20 cellular contexts compared by ENCODE assay signal in genomic region chrX:125628435-125628834, GRCh38.
DNase-seq lines count a peak whose midpoint lies in the region; ATAC-seq, FAIRE-seq and TF ChIP-seq lines count a peak whose summit lies in the region.
"Had no signal": no experiment of that assay in that cellular context is flagged by ENCODE, and none has a peak within 500 bp of the region (broad histone marks: within the 10 kb centered on the region; RNA-seq: fewer than 3 reads in every experiment).

No MANE protein-coding gene starts in this region.

- peak; percentile 34 for DNase-seq in H9
- no peak for DNase-seq in H1 (ENCODE audit: low read depth in 1 of 2, low spot score in 2 of 2)
- DNase-seq in iPS-NIHi11 (ENCODE audit: low spot score), result peak; percentile 5
- DNase-seq in CD8-positive, alpha-beta memory T cell, result no peak
- no peak for DNase-seq in activated naive CD8-positive, alpha-beta T cell treated with anti-CD3 and anti-CD28 coated beads for 36 hours
- DNase-seq: AML-193; Calu3; CD4-positive, alpha-beta T cell; DMS79 treated with DMSO at 0.1 percent for 48 hours; EL; GOT3; HCEC 1CT had no signal

- H3K9ac ChIP-seq in H9 (ENCODE audit: extremely low read depth, insufficient read length, low read length), result no peak overlapping the region
- H3K9ac ChIP-seq in H1 (replicated peaks in 1 of 4; ENCODE audit: extremely low read depth in 1 of 4, low read depth in 3 of 4, low read length in 3 of 4), result no peak overlapping the region

- TF ChIP-seq EP300 in H1 (IDR thresholded peaks at IDR 0.05; ENCODE audit: borderline replicate concordance in 1 of 2, low read depth in 2 of 2, low read length in 2 of 2), result no peak

- peak; percentile 96 for FAIRE-seq in H1 (lab: Jason Lieb, UNC)
- FAIRE-seq: A549, G401.6, GM12891, GM19239 had no signal

- H2BK15ac ChIP-seq in H9 (ENCODE audit: low read depth, low read length) (no peak overlapping the region), H1 (ENCODE audit: low read length) (no peak overlapping the region)

- H3K4me3 Mint-ChIP-seq in H9, result no peak overlapping the region
- H3K4me3 Mint-ChIP-seq in CD8-positive, alpha-beta memory T cell, result no peak overlapping the region
- no peak overlapping the region for H3K4me3 Mint-ChIP-seq in activated naive CD8-positive, alpha-beta T cell treated with anti-CD3 and anti-CD28 coated beads for 36 hours
- H3K4me3 Mint-ChIP-seq: CD4-positive, alpha-beta T cell had no signal

- no peak overlapping the region for H3K4me3 ChIP-seq in DOHH2 (ENCODE audit: low read length)
- no peak overlapping the region for H3K4me3 ChIP-seq in H1 (ENCODE audit: extremely low read depth in 1 of 4, insufficient read depth in 2 of 4, low read depth in 3 of 4, low read length in 4 of 4)
- H3K4me3 ChIP-seq in CD8-positive, alpha-beta memory T cell (ENCODE audit: low read length), result no peak overlapping the region
- H3K4me3 ChIP-seq: A549 had no signal

- H2AK5ac ChIP-seq in H9 (ENCODE audit: insufficient read length, low read length), result no peak overlapping the region
- H2AK5ac ChIP-seq in H1 (ENCODE audit: low read depth, low read length), result no peak overlapping the region

- H3K9me2 ChIP-seq in DOHH2 (replicated peaks; ENCODE audit: control insufficient read depth, low read length), result no peaks in the 10 kb centered on the region

- no peak overlapping the region for H3K27ac ChIP-seq in DOHH2 (ENCODE audit: low read depth, low read length)
- no peak overlapping the region for H3K27ac ChIP-seq in H9 (ENCODE audit: insufficient read length, low read depth, low read length)
- H3K27ac ChIP-seq in H1 (ENCODE audit: low read depth, low read length), result no peak overlapping the region
- H3K27ac ChIP-seq in CD8-positive, alpha-beta memory T cell (ENCODE audit: low read depth, low read length), result no peak overlapping the region
- H3K27ac ChIP-seq: 22Rv1, A549, C4-2B had no signal

- peaks cover 54% of the 10 kb centered on the region for H3K27me3 Mint-ChIP-seq in H9 (ENCODE audit: low read depth)
- peaks cover 0 to 3% of the 10 kb centered on the region in 2 donors for H3K27me3 Mint-ChIP-seq in CD8-positive, alpha-beta memory T cell
- H3K27me3 Mint-ChIP-seq in activated naive CD8-positive, alpha-beta T cell treated with anti-CD3 and anti-CD28 coated beads for 36 hours, result no peaks in the 10 kb centered on the region
- H3K27me3 Mint-ChIP-seq: CD4-positive, alpha-beta T cell had no signal

- H3K23ac ChIP-seq in H9 (ENCODE audit: insufficient read length, low read depth, low read length), result no peak overlapping the region
- no peak overlapping the region for H3K23ac ChIP-seq in H1 (ENCODE audit: insufficient read length)

- no peak overlapping the region for H2BK120ac ChIP-seq in H9 (ENCODE audit: low read depth, low read length, poor library complexity, severe bottlenecking)
- H2BK120ac ChIP-seq in H1 (replicated peaks; ENCODE audit: low read depth, low read length), result no peak overlapping the region

- CTCF ChIA-PET in H1 (lab: Charles Lee; ENCODE audit: partially characterized antibody), result no interaction called here
- CTCF ChIA-PET in CD8-positive, alpha-beta memory T cell (lab: Charles Lee), result no interaction called here

- H4K91ac ChIP-seq in H9 (ENCODE audit: insufficient read length, low read depth, low read length) (no peak overlapping the region), H1 (replicated peaks; ENCODE audit: insufficient read length, low read length) (no peak overlapping the region)

- H3K4me2 ChIP-seq in DOHH2 (ENCODE audit: low read length), result peak overlapping the region; percentile 34; the same call in 1 of the 2 replicates
- no peak overlapping the region for H3K4me2 ChIP-seq in H9 (ENCODE audit: insufficient read depth, insufficient read length, low read length)
- no peak overlapping the region for H3K4me2 ChIP-seq in H1 (ENCODE audit: insufficient read depth in 1 of 2, low read depth in 2 of 2, low read length in 2 of 2)
- H3K4me2 ChIP-seq: A549 had no signal

- no peak overlapping the region for H3K56ac ChIP-seq in H9 (ENCODE audit: insufficient read length, low read depth, low read length)
- no peak overlapping the region for H3K56ac ChIP-seq in H1 (replicated peaks; ENCODE audit: insufficient read length, low read depth, low read length)

- H3K9me3 ChIP-seq in DOHH2 (ENCODE audit: control insufficient read depth, insufficient read depth, low read length), result no peaks in the 10 kb centered on the region
- no peaks in the 10 kb centered on the region for H3K9me3 ChIP-seq in H9 (ENCODE audit: control insufficient read depth, low read depth, low read length)
- no peaks in the 10 kb centered on the region for H3K9me3 ChIP-seq in H1 (ENCODE audit: insufficient read depth in 2 of 2, low read depth in 1 of 2, low read length in 1 of 2)
- H3K9me3 ChIP-seq in CD8-positive, alpha-beta memory T cell (ENCODE audit: low read length), result no peaks in the 10 kb centered on the region
- H3K9me3 ChIP-seq: A549 had no signal

- H2BK20ac ChIP-seq in H9 (ENCODE audit: low read depth, low read length, poor library complexity, severe bottlenecking), result no peak overlapping the region
- no peak overlapping the region for H2BK20ac ChIP-seq in H1 (ENCODE audit: low read length)

- no peak for TF ChIP-seq CTCF in DOHH2 (IDR thresholded peaks at IDR 0.05; ENCODE audit: low read depth, low read length, poor library complexity, severe bottlenecking)
- TF ChIP-seq CTCF in H9 (conservative IDR thresholded peaks at IDR 0.05), result no peak
- no peak for TF ChIP-seq CTCF in H1 (IDR thresholded peaks at IDR 0.05; ENCODE audit: control extremely low read depth in 1 of 3, insufficient read depth in 1 of 3, low read depth in 1 of 3, low read length in 3 of 3)

- H4K8ac ChIP-seq in H9 (replicated peaks; ENCODE audit: insufficient read length, low read depth, low read length) (no peak overlapping the region), H1 (ENCODE audit: extremely low read depth, insufficient read depth, low read length) (no peak overlapping the region)

- no peaks in the 10 kb centered on the region for H3K79me2 ChIP-seq in DOHH2 (ENCODE audit: control insufficient read depth, low read length)
- no peaks in the 10 kb centered on the region for H3K79me2 ChIP-seq in H9 (ENCODE audit: insufficient read depth, low read length)
- no peaks in the 10 kb centered on the region for H3K79me2 ChIP-seq in H1 (ENCODE audit: control insufficient read depth in 1 of 2, insufficient read depth in 2 of 2, low read length in 2 of 2)

- H3K27me3 ChIP-seq in DOHH2 (ENCODE audit: control insufficient read depth, low read length) (no peaks in the 10 kb centered on the region), H9 (ENCODE audit: insufficient read depth, low read length) (peaks cover 13% of the 10 kb centered on the region; the same call in 1 of the 2 replicates), H1 (replicated peaks in 1 of 4; ENCODE audit: control insufficient read depth in 3 of 4, extremely low read depth in 1 of 4, insufficient read depth in 3 of 4, low read length in 3 of 4) (peaks cover 0 to 2% (median 0%) of the 10 kb centered on the region in 4 experiments; a peak in 1 of 7 replicates)
- no peaks in the 10 kb centered on the region for H3K27me3 ChIP-seq in CD8-positive, alpha-beta memory T cell (ENCODE audit: insufficient read depth, low read length, poor library complexity, severe bottlenecking)

- H3K9me3 Mint-ChIP-seq in H9, result peaks cover 5 to 24% of the 10 kb centered on the region in 2 experiments; a peak in 4 of 5 replicates
- H3K9me3 Mint-ChIP-seq in CD8-positive, alpha-beta memory T cell, result no peaks in the 10 kb centered on the region
- H3K9me3 Mint-ChIP-seq in activated naive CD8-positive, alpha-beta T cell treated with anti-CD3 and anti-CD28 coated beads for 36 hours, result peaks cover 1% of the 10 kb centered on the region
- H3K9me3 Mint-ChIP-seq: CD4-positive, alpha-beta T cell had no signal

- H3K79me1 ChIP-seq in H9 (ENCODE audit: insufficient read depth, low read depth, low read length, poor library complexity, severe bottlenecking) (no peaks in the 10 kb centered on the region), H1 (ENCODE audit: low read depth, low read length) (no peaks in the 10 kb centered on the region)

- POLR2A ChIA-PET in H1 (lab: Charles Lee; ENCODE audit: partially characterized antibody), result no interaction called here
- POLR2A ChIA-PET in CD8-positive, alpha-beta memory T cell (lab: Charles Lee), result no interaction called here

- no peak for TF ChIP-seq RAD21 in H1 (IDR thresholded peaks at IDR 0.05 in 1 of 2, conservative IDR thresholded peaks at IDR 0.05 in 1 of 2; ENCODE audit: low read depth in 2 of 2, low read length in 2 of 2)

- H2BK5ac ChIP-seq in H9 (ENCODE audit: insufficient read length, low read length) (no peak overlapping the region), H1 (ENCODE audit: low read depth, low read length) (no peak overlapping the region)

- H2BK12ac ChIP-seq in H9 (ENCODE audit: insufficient read length, low read depth, low read length), result no peak overlapping the region
- H2BK12ac ChIP-seq in H1 (ENCODE audit: low read depth, low read length), result no peak overlapping the region

- H3K23me2 ChIP-seq in H9 (ENCODE audit: insufficient read length, low read depth, low read length, poor library complexity, severe bottlenecking) (no peaks in the 10 kb centered on the region), H1 (ENCODE audit: low read depth, low read length) (no peaks in the 10 kb centered on the region)

- H3K4ac ChIP-seq in H9 (ENCODE audit: low read depth, low read length) (no peak overlapping the region), H1 (replicated peaks; ENCODE audit: insufficient read length, low read depth, low read length) (no peak overlapping the region)

- no peak for TF ChIP-seq POLR2A in H1 (IDR thresholded peaks at IDR 0.05; ENCODE audit: control extremely low read depth in 1 of 2, low read depth in 2 of 2, low read length in 2 of 2)

- no peak overlapping the region for H3K27ac Mint-ChIP-seq in H9
- no peak overlapping the region for H3K27ac Mint-ChIP-seq in CD8-positive, alpha-beta memory T cell
- no peak overlapping the region for H3K27ac Mint-ChIP-seq in activated naive CD8-positive, alpha-beta T cell treated with anti-CD3 and anti-CD28 coated beads for 36 hours
- H3K27ac Mint-ChIP-seq: CD4-positive, alpha-beta T cell had no signal

- WGBS in H9 (ENCODE audit: extremely low coverage, insufficient read length, low lambda C conversion rate), result no CpG with 5 or more reads among the region's 1 CpG
- WGBS in H1 (ENCODE audit: extremely low coverage in 1 of 2, insufficient coverage in 1 of 2, insufficient read length in 1 of 2, insufficient replicate concordance in 2 of 2, low coverage in 1 of 2, low lambda C conversion rate in 2 of 2, missing lambda C conversion rate in 1 of 2), 2 experiments, result 0% methylated on average over 1 of the region's 1 CpG; no CpG with 5 or more reads in 1 of the 2 experiments

- H3K4me1 ChIP-seq in DOHH2 (ENCODE audit: control insufficient read depth, low read length) (peaks cover 21% of the 10 kb centered on the region), H9 (ENCODE audit: insufficient read depth, low read length) (no peaks in the 10 kb centered on the region), H1 (replicated peaks in 1 of 4; ENCODE audit: control insufficient read depth in 3 of 4, insufficient read depth in 4 of 4, low read length in 3 of 4) (no peaks in the 10 kb centered on the region)
- H3K4me1 ChIP-seq in CD8-positive, alpha-beta memory T cell (ENCODE audit: insufficient read depth, low read length), result no peaks in the 10 kb centered on the region
- H3K4me1 ChIP-seq: A549 had no signal

- no peak overlapping the region for H3K18ac ChIP-seq in H9 (ENCODE audit: insufficient read length, low read depth, low read length)
- H3K18ac ChIP-seq in H1 (ENCODE audit: extremely low read depth, low read length), result no peak overlapping the region

- H3F3A ChIP-seq in DOHH2 (ENCODE audit: control insufficient read depth, insufficient read depth), result no peaks in the 10 kb centered on the region

- no peak overlapping the region for H3T11ph ChIP-seq in H9 (ENCODE audit: low read length)

- H3K14ac ChIP-seq in H9 (ENCODE audit: insufficient read depth, low read length) (no peak overlapping the region), H1 (ENCODE audit: insufficient read length) (no peak overlapping the region)

- H2AFZ ChIP-seq in H9 (ENCODE audit: low read length) (no peak overlapping the region), H1 (ENCODE audit: low read length) (no peak overlapping the region)

- no peak overlapping the region for H4K5ac ChIP-seq in H9 (ENCODE audit: insufficient read length, low read depth, low read length)
- H4K5ac ChIP-seq in H1 (ENCODE audit: insufficient read length, low read depth, low read length), result no peak overlapping the region

- H3K36me3 ChIP-seq in DOHH2 (ENCODE audit: control insufficient read depth, low read length), result no peaks in the 10 kb centered on the region
- H3K36me3 ChIP-seq in H1 (ENCODE audit: control insufficient read depth in 2 of 4, insufficient read depth in 4 of 4, low read length in 3 of 4), result no peaks in the 10 kb centered on the region
- no peaks in the 10 kb centered on the region for H3K36me3 ChIP-seq in CD8-positive, alpha-beta memory T cell (ENCODE audit: insufficient read depth, low read length)

- no peaks in the 10 kb centered on the region; a peak in 1 of 7 replicates for H3K36me3 Mint-ChIP-seq in H9 (ENCODE audit: insufficient read depth in 1 of 3, low read depth in 3 of 3)
- H3K36me3 Mint-ChIP-seq in CD8-positive, alpha-beta memory T cell, result no peaks in the 10 kb centered on the region
- H3K36me3 Mint-ChIP-seq in activated naive CD8-positive, alpha-beta T cell treated with anti-CD3 and anti-CD28 coated beads for 36 hours, result no peaks in the 10 kb centered on the region

- ATAC-seq in GM19324 (IDR thresholded peaks at IDR 0.05; ENCODE audit: low FRiP score, unreplicated experiment), result no peak
- ATAC-seq: A549 had no signal

- H4K20me1 ChIP-seq in DOHH2 (ENCODE audit: control insufficient read depth, insufficient read depth, low read depth, low read length) (no peaks in the 10 kb centered on the region), H9 (ENCODE audit: control insufficient read depth, insufficient read depth, insufficient read length) (no peaks in the 10 kb centered on the region), H1 (replicated peaks in 1 of 2; ENCODE audit: control insufficient read depth in 1 of 2, insufficient read depth in 2 of 2, low read length in 2 of 2) (peaks cover 0 to 1% of the 10 kb centered on the region in 2 experiments)

- H3K4me1 Mint-ChIP-seq in H9, result peaks cover 11 to 15% of the 10 kb centered on the region in 2 experiments
- no peaks in the 10 kb centered on the region for H3K4me1 Mint-ChIP-seq in CD8-positive, alpha-beta memory T cell
- H3K4me1 Mint-ChIP-seq in activated naive CD8-positive, alpha-beta T cell treated with anti-CD3 and anti-CD28 coated beads for 36 hours, result no peaks in the 10 kb centered on the region

Comparison
In these comparisons a context has a peak if more than half of its experiments do, and no peak if none do; other contexts are left out.
1. DNase-seq: peak in H9 (single experiment) and iPS-NIHi11 (single experiment); none in H1 (0 of 2), CD8-positive, alpha-beta memory T cell (0 of 5) and activated naive CD8-positive, alpha-beta T cell treated with anti-CD3 and anti-CD28 coated beads for 36 hours (single experiment).